1 cellular context compared by ENCODE assay signal in genomic region chr4:42148453-42148852, GRCh38.
TF ChIP-seq lines count a peak whose summit lies in the region.

No MANE protein-coding gene starts in this region.

TF ChIP-seq in SK-N-SH, 30 proteins besides CTCF, POLR2A, EP300 and RAD21 (continued from another document):
- TF ChIP-seq, protein P1, sequence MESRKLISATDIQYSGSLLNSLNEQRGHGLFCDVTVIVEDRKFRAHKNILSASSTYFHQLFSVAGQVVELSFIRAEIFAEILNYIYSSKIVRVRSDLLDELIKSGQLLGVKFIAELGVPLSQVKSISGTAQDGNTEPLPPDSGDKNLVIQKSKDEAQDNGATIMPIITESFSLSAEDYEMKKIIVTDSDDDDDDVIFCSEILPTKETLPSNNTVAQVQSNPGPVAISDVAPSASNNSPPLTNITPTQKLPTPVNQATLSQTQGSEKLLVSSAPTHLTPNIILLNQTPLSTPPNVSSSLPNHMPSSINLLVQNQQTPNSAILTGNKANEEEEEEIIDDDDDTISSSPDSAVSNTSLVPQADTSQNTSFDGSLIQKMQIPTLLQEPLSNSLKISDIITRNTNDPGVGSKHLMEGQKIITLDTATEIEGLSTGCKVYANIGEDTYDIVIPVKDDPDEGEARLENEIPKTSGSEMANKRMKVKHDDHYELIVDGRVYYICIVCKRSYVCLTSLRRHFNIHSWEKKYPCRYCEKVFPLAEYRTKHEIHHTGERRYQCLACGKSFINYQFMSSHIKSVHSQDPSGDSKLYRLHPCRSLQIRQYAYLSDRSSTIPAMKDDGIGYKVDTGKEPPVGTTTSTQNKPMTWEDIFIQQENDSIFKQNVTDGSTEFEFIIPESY (IDR thresholded peaks at IDR 0.05; ENCODE audit: borderline replicate concordance, low read depth), result no peak
- TF ChIP-seq, protein P2, sequence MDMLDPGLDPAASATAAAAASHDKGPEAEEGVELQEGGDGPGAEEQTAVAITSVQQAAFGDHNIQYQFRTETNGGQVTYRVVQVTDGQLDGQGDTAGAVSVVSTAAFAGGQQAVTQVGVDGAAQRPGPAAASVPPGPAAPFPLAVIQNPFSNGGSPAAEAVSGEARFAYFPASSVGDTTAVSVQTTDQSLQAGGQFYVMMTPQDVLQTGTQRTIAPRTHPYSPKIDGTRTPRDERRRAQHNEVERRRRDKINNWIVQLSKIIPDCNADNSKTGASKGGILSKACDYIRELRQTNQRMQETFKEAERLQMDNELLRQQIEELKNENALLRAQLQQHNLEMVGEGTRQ (IDR thresholded peaks at IDR 0.05; ENCODE audit: borderline replicate concordance, low read depth, low read length), result no peak
- TF ChIP-seq USF1 (IDR thresholded peaks at IDR 0.05; ENCODE audit: borderline replicate concordance, low read depth) (no peak), FOXJ3 (CRISPR knock-in tag; IDR thresholded peaks at IDR 0.05) (no peak), GABPA (IDR thresholded peaks at IDR 0.05; ENCODE audit: low read depth) (no peak), EZH2phosphoT487 (IDR thresholded peaks at IDR 0.05; ENCODE audit: borderline replicate concordance, low read depth) (no peak), IRF3 (IDR thresholded peaks at IDR 0.05; ENCODE audit: low read depth, low read length) (no peak), FOSL2 (IDR thresholded peaks at IDR 0.05; ENCODE audit: borderline replicate concordance, low read depth) (no peak)
